10 cellular contexts compared by ENCODE assay signal in genomic region chr3:183210862-183211341, GRCh38. TPM values are rescaled to one million over a fixed set of nuclear protein-coding genes. Genes with fewer than 3 reads are reported as not detected.
A peak's percentile ranks its signal among the peaks of the same experiment; 100 is the strongest.
DNase-seq lines count a peak whose midpoint lies in the region; ATAC-seq and TF ChIP-seq lines count a peak whose summit lies in the region.
"Had no signal": no experiment of that assay in that cellular context is flagged by ENCODE, and none has a peak within 500 bp of the region (broad histone marks: within the 10 kb centered on the region; RNA-seq: fewer than 3 reads in every experiment).

No MANE protein-coding gene starts in this region.

- H3K27me3 ChIP-seq in muscle layer of duodenum (ENCODE audit: low read depth, low read length): no peaks in the 10 kb centered on the region
- H3K27me3 ChIP-seq in upper lobe of left lung: no peaks in the 10 kb centered on the region
- H3K27me3 ChIP-seq: hepatocyte had no signal

- peaks cover 46% of the 10 kb centered on the region for H3K4me1 Mint-ChIP-seq in activated CD4-positive, alpha-beta memory T cell treated with anti-CD3 and anti-CD28 coated beads for 36 hours (ENCODE audit: low read depth)
- peaks cover 6% of the 10 kb centered on the region for H3K4me1 Mint-ChIP-seq in activated CD4-positive, alpha-beta memory T cell treated with anti-CD3 and anti-CD28 coated beads, Interleukin-2, amount 10 ng/mL, durations not matched to agents 7 days and 5 days

- POLR2A ChIA-PET in activated CD4-positive, alpha-beta memory T cell treated with anti-CD3 and anti-CD28 coated beads for 36 hours (lab: Charles Lee): no interaction called here
- POLR2A ChIA-PET in activated CD4-positive, alpha-beta memory T cell treated with anti-CD3 and anti-CD28 coated beads, Interleukin-2, amount 10 ng/mL, durations not matched to agents 7 days and 5 days (lab: Charles Lee): no interaction called here

- TF ChIP-seq EP300 in upper lobe of left lung (IDR thresholded peaks at IDR 0.05): peak in 2 of 4 donors; percentile 12 to 24

- no peaks in the 10 kb centered on the region for H3K36me3 ChIP-seq in muscle layer of duodenum (ENCODE audit: control insufficient read depth in 1 of 2, insufficient read depth in 2 of 2, low read length in 2 of 2)
- H3K36me3 ChIP-seq in upper lobe of left lung: no peaks in the 10 kb centered on the region

- TF ChIP-seq POLR2A in upper lobe of left lung (IDR thresholded peaks at IDR 0.05): no peak

- 46 to 52% methylated on average over 9 of the region's 9 CpGs for WGBS in upper lobe of left lung, 2 donors

- intact Hi-C loops in activated CD4-positive, alpha-beta memory T cell treated with anti-CD3 and anti-CD28 coated beads for 36 hours (cut with micrococcal nuclease): loop anchor here (1.0 to 2.0 kb wide), 4 partner anchors 9 to 76 kb away; no protein-coding TSS in a partner anchor

- CTCF ChIA-PET in activated CD4-positive, alpha-beta memory T cell treated with anti-CD3 and anti-CD28 coated beads for 36 hours (lab: Charles Lee): no interaction called here
- CTCF ChIA-PET in activated CD4-positive, alpha-beta memory T cell treated with anti-CD3 and anti-CD28 coated beads, Interleukin-2, amount 10 ng/mL, durations not matched to agents 7 days and 5 days (lab: Charles Lee): no interaction called here

- H3K9me3 ChIP-seq in muscle layer of duodenum (ENCODE audit: control insufficient read depth in 1 of 2, low read length in 2 of 2) (no peaks in the 10 kb centered on the region), upper lobe of left lung (no peaks in the 10 kb centered on the region)

- H3K27ac ChIP-seq in caudate nucleus (ENCODE audit: low read depth, low read length) (peak overlapping the region; percentile 74), muscle layer of duodenum (ENCODE audit: low read length) (peak overlapping the region; percentile 19), upper lobe of left lung (peak overlapping the region; percentile 69 to 83 (median 79))
- H3K27ac ChIP-seq: hepatocyte, SK-N-MC had no signal

- DNase-seq in activated CD4-positive, alpha-beta memory T cell treated with anti-CD3 and anti-CD28 coated beads for 36 hours: peak; percentile 56
- no peak for DNase-seq in activated CD4-positive, alpha-beta memory T cell treated with anti-CD3 and anti-CD28 coated beads, Interleukin-2, amount 10 ng/mL, durations not matched to agents 7 days and 5 days
- DNase-seq in caudate nucleus (lab: John Stamatoyannopoulos, UW) (peak in 6 of 61 donors; percentile 7 to 69 (median 16)), upper lobe of left lung (peak; percentile 16 to 53), ACHN (no peak)

- in situ Hi-C loops in ACHN (cut with HindIII; ENCODE audit: low pct_ligation_motif_present, low pct_unique_long_range_greater_than_20kb, low sequenced_read_pairs): no loop called here

- H3K27me3 Mint-ChIP-seq in activated CD4-positive, alpha-beta memory T cell treated with anti-CD3 and anti-CD28 coated beads for 36 hours: no peaks in the 10 kb centered on the region
- H3K27me3 Mint-ChIP-seq in activated CD4-positive, alpha-beta memory T cell treated with anti-CD3 and anti-CD28 coated beads, Interleukin-2, amount 10 ng/mL, durations not matched to agents 7 days and 5 days: no peaks in the 10 kb centered on the region

- H3K4me1 ChIP-seq in muscle layer of duodenum (ENCODE audit: control insufficient read depth in 1 of 2, insufficient read depth in 2 of 2, low read length in 2 of 2) (no peaks in the 10 kb centered on the region), upper lobe of left lung (peaks cover 6 to 18% (median 14%) of the 10 kb centered on the region in 4 donors)

- ATAC-seq in upper lobe of left lung (ENCODE audit: low FRiP score in 2 of 2) (peak; percentile 70 to 77), GM21529 (IDR thresholded peaks at IDR 0.05; ENCODE audit: unreplicated experiment) (no peak), GM21526 (IDR thresholded peaks at IDR 0.05; ENCODE audit: low FRiP score, unreplicated experiment) (no peak)

- TF ChIP-seq CTCF in upper lobe of left lung (IDR thresholded peaks at IDR 0.05): no peak

- H3K4me3 Mint-ChIP-seq in activated CD4-positive, alpha-beta memory T cell treated with anti-CD3 and anti-CD28 coated beads for 36 hours: no peak overlapping the region
- no peak overlapping the region for H3K4me3 Mint-ChIP-seq in activated CD4-positive, alpha-beta memory T cell treated with anti-CD3 and anti-CD28 coated beads, Interleukin-2, amount 10 ng/mL, durations not matched to agents 7 days and 5 days

- H3K4me3 ChIP-seq in muscle layer of duodenum (ENCODE audit: low read depth in 1 of 2, low read length in 2 of 2) (no peak overlapping the region), upper lobe of left lung (peak overlapping the region in 1 of 4 donors; percentile 3)
- H3K4me3 ChIP-seq: hepatocyte, SK-N-MC had no signal

- peaks cover 28% of the 10 kb centered on the region for H3K36me3 Mint-ChIP-seq in activated CD4-positive, alpha-beta memory T cell treated with anti-CD3 and anti-CD28 coated beads for 36 hours
- H3K36me3 Mint-ChIP-seq in activated CD4-positive, alpha-beta memory T cell treated with anti-CD3 and anti-CD28 coated beads, Interleukin-2, amount 10 ng/mL, durations not matched to agents 7 days and 5 days (ENCODE audit: low read depth): peaks cover 23% of the 10 kb centered on the region

- peak overlapping the region; percentile 67 for H3K27ac Mint-ChIP-seq in activated CD4-positive, alpha-beta memory T cell treated with anti-CD3 and anti-CD28 coated beads for 36 hours
- H3K27ac Mint-ChIP-seq in activated CD4-positive, alpha-beta memory T cell treated with anti-CD3 and anti-CD28 coated beads, Interleukin-2, amount 10 ng/mL, durations not matched to agents 7 days and 5 days: no peak overlapping the region

- peaks cover 27% of the 10 kb centered on the region for H3K9me3 Mint-ChIP-seq in activated CD4-positive, alpha-beta memory T cell treated with anti-CD3 and anti-CD28 coated beads for 36 hours
- H3K9me3 Mint-ChIP-seq in activated CD4-positive, alpha-beta memory T cell treated with anti-CD3 and anti-CD28 coated beads, Interleukin-2, amount 10 ng/mL, durations not matched to agents 7 days and 5 days: peaks cover 14% of the 10 kb centered on the region

RNA-seq across cellular contexts. Expression of gene B3GNT5, which starts 42.2 kb away (rescaled TPM):
- 10 to 100 TPM; 12.7 to 12.9 TPM for total RNA-seq in activated CD4-positive, alpha-beta memory T cell treated with anti-CD3 and anti-CD28 coated beads for 36 hours
- under 1 TPM; 0.60 to 0.78 TPM for total RNA-seq in activated CD4-positive, alpha-beta memory T cell treated with anti-CD3 and anti-CD28 coated beads, Interleukin-2, amount 10 ng/mL, durations not matched to agents 7 days and 5 days
- total RNA-seq in upper lobe of left lung: 10 to 100 TPM; 15.7 to 44.5 (median 28.3) TPM

RNA-seq across cellular contexts. Expression of gene LAMP3, which starts 48.4 kb away (rescaled TPM):
- total RNA-seq in activated CD4-positive, alpha-beta memory T cell treated with anti-CD3 and anti-CD28 coated beads for 36 hours: 1 to 10 TPM; 7.9 to 8.0 TPM
- total RNA-seq in activated CD4-positive, alpha-beta memory T cell treated with anti-CD3 and anti-CD28 coated beads, Interleukin-2, amount 10 ng/mL, durations not matched to agents 7 days and 5 days: 10 to 100 TPM; 13.6 to 13.8 TPM
- 100 to 1,000 TPM in 5 of 6 donors, 10 to 100 TPM in 1; 98.3 to 344 (median 176) TPM for total RNA-seq in upper lobe of left lung

Comparison
In these comparisons a context has a peak if more than half of its experiments do, and no peak if none do; other contexts are left out.
1. DNase-seq: peak in activated CD4-positive, alpha-beta memory T cell treated with anti-CD3 and anti-CD28 coated beads for 36 hours (single experiment) and upper lobe of left lung (2 of 2); none in activated CD4-positive, alpha-beta memory T cell treated with anti-CD3 and anti-CD28 coated beads, Interleukin-2, amount 10 ng/mL, durations not matched to agents 7 days and 5 days (single experiment) and ACHN (single experiment).
2. RNA of gene B3GNT5, which starts 42.2 kb away (total RNA-seq): 15.7 to 44.5 TPM in upper lobe of left lung and 12.7 to 12.9 TPM in activated CD4-positive, alpha-beta memory T cell treated with anti-CD3 and anti-CD28 coated beads for 36 hours; 0.60 to 0.78 TPM in activated CD4-positive, alpha-beta memory T cell treated with anti-CD3 and anti-CD28 coated beads, Interleukin-2, amount 10 ng/mL, durations not matched to agents 7 days and 5 days; every median in the first group is over 4 times any median in the second.
3. H3K27ac ChIP-seq: peak in every context shown above with its lines; median percentile 79 in upper lobe of left lung; 74 in caudate nucleus; 19 in muscle layer of duodenum.
4. ATAC-seq: peak in upper lobe of left lung (2 of 2); none in GM21529 (single experiment) and GM21526 (single experiment).
5. RNA of gene LAMP3, which starts 48.4 kb away (total RNA-seq): 98.3 to 344 TPM in upper lobe of left lung; 13.6 to 13.8 TPM in activated CD4-positive, alpha-beta memory T cell treated with anti-CD3 and anti-CD28 coated beads, Interleukin-2, amount 10 ng/mL, durations not matched to agents 7 days and 5 days and 7.9 to 8.0 TPM in activated CD4-positive, alpha-beta memory T cell treated with anti-CD3 and anti-CD28 coated beads for 36 hours; every median in the first group is over 4 times any median in the second.